Comparison of ENCODE assay signal across 20 cellular contexts in the genomic region with DNA sequence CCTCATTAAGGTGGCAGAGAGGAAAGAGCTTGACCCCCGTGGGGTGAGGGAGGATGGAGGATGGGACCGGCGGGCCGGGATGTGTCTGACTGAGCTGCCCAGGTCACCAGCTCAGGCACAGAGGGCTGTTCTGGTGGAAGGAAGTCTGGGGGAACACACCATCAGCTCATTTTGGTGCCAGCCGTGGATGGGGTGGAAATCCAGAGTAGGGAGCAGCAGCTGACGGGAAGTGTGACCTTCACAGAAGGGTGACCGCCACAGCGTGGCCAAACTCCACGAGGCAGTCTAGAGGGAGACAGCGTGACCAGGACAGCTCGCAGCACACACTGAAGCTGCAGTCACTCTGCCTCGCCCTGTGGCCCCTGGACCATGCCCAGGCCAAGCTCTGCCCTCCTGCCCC.
"Had no signal": no experiment of that assay in that cellular context is flagged by ENCODE, and none has a peak within 500 bp of the region (broad histone marks: within the 10 kb centered on the region; RNA-seq: fewer than 3 reads in every experiment).

No MANE protein-coding gene starts in this region.

- H3K27ac ChIP-seq: foreskin keratinocyte, spleen, thoracic aorta, upper lobe of left lung had no signal

- H3K27me3 ChIP-seq: foreskin keratinocyte, upper lobe of left lung had no signal

- H3K4me1 ChIP-seq: foreskin keratinocyte had no signal

- ATAC-seq: activated CD4-positive, alpha-beta T cell treated with anti-CD3 and anti-CD28 coated beads for 36 hours; activated naive CD8-positive, alpha-beta T cell treated with anti-CD3 and anti-CD28 coated beads, Interleukin-2, amount 50 U/mL, for 24 hours; activated T-cell treated with anti-CD3 and anti-CD28 coated beads, Interleukin-2, amount 50 U/mL, for 72 hours; foreskin keratinocyte; mucosa of descending colon had no signal

- DNase-seq: activated CD4-positive, alpha-beta T cell treated with anti-CD3 and anti-CD28 coated beads for 36 hours; activated CD4-positive, alpha-beta T cell treated with anti-CD3 and anti-CD28 coated beads, Interleukin-2, amount 50 U/mL, for 48 hours; activated effector memory CD4-positive, alpha-beta T cell treated with Interleukin-2 at 50 U/mL for 16 hours; activated naive CD4-positive, alpha-beta T cell treated with anti-CD3 and anti-CD28 coated beads for 36 hours; activated naive CD8-positive, alpha-beta T cell treated with anti-CD3 and anti-CD28 coated beads, Interleukin-2, amount 50 U/mL, for 24 hours; activated T-cell treated with anti-CD3 and anti-CD28 coated beads, Interleukin-2, amount 50 U/mL, for 72 hours; caudate nucleus; dermis blood vessel endothelial cell; effector memory CD4-positive, alpha-beta T cell; foreskin keratinocyte; hippocampal formation; mesendoderm; nephron progenitor cell; occipital lobe; spleen; stimulated activated CD4-positive, alpha-beta T cell treated with anti-CD3 and anti-CD28 coated beads, Interleukin-4, amount 100 ng/mL, for 1 hour; stimulated activated naive CD4-positive, alpha-beta T cell treated with Interleukin-2 at 50 U/mL for 16 hours had no signal

- H3K4me3 ChIP-seq: mucosa of descending colon, spleen, thoracic aorta, upper lobe of left lung had no signal

- H3K36me3 ChIP-seq: spleen, thoracic aorta, upper lobe of left lung had no signal

- H3K9me3 ChIP-seq: thoracic aorta had no signal
